Comparison of ENCODE assay signal across 8 cellular contexts in genomic region chr17:32141690-32142037, GRCh38. TPM values are rescaled to one million over a fixed set of nuclear protein-coding genes. Genes with fewer than 3 reads are reported as not detected.
DNase-seq lines count a peak whose midpoint lies in the region; ATAC-seq, FAIRE-seq and TF ChIP-seq lines count a peak whose summit lies in the region.

No MANE protein-coding gene starts in this region.

- peak overlapping the region; percentile 64 for H3K9ac ChIP-seq in H9 (ENCODE audit: extremely low read depth, insufficient read length, low read length)

- H3K4ac ChIP-seq in H9 (ENCODE audit: low read depth, low read length): no peak overlapping the region

- H2BK15ac ChIP-seq in H9 (ENCODE audit: low read depth, low read length): no peak overlapping the region

- CTCF ChIA-PET in activated CD8-positive, alpha-beta T cell treated with anti-CD3 and anti-CD28 coated beads for 36 hours (lab: Charles Lee): interaction anchor here (1.3 to 5.2 kb wide), 4 partner anchors 9 to 134 kb away, joined by 3 to 54 read pairs (median 4); no protein-coding TSS in a partner anchor

- no peaks in the 10 kb centered on the region for H3K27me3 Mint-ChIP-seq in H9 (ENCODE audit: low read depth)
- no peaks in the 10 kb centered on the region for H3K27me3 Mint-ChIP-seq in activated CD8-positive, alpha-beta T cell treated with anti-CD3 and anti-CD28 coated beads for 36 hours

- H3K23me2 ChIP-seq in H9 (ENCODE audit: insufficient read length, low read depth, low read length, poor library complexity, severe bottlenecking): peaks cover 12% of the 10 kb centered on the region

- no peak overlapping the region for H3K56ac ChIP-seq in H9 (ENCODE audit: insufficient read length, low read depth, low read length)

- H3K9me3 ChIP-seq in H9 (ENCODE audit: control insufficient read depth, low read depth, low read length): no peaks in the 10 kb centered on the region

- TF ChIP-seq CTCF in H9 (conservative IDR thresholded peaks at IDR 0.05) (no peak), GM20000 (IDR thresholded peaks at IDR 0.05; ENCODE audit: extremely low read depth, missing control alignments) (no peak)
- no peak for TF ChIP-seq CTCF in activated CD8-positive, alpha-beta T cell treated with anti-CD3 and anti-CD28 coated beads for 36 hours (IDR thresholded peaks at IDR 0.05)

- peaks cover 5% of the 10 kb centered on the region; the same call in 1 of the 2 replicates for H3K79me2 ChIP-seq in H9 (ENCODE audit: insufficient read depth, low read length)

- no peak overlapping the region for H3K14ac ChIP-seq in H9 (ENCODE audit: insufficient read depth, low read length)

- no peaks in the 10 kb centered on the region for H4K20me1 ChIP-seq in H9 (ENCODE audit: control insufficient read depth, insufficient read depth, insufficient read length)

- no peak for DNase-seq in H9
- no peak for DNase-seq in activated CD8-positive, alpha-beta T cell treated with anti-CD3 and anti-CD28 coated beads for 36 hours
- DNase-seq in left ventricle myocardium superior: no peak
- no peak for DNase-seq in NCI-H2029 (lab: John Stamatoyannopoulos, UW)
- no peak for DNase-seq in RCC 7860 (ENCODE audit: low spot score)
- DNase-seq in GM20000 (ENCODE audit: low spot score): no peak
- no peak for DNase-seq in NCI-H748 treated with DMSO at 0.1 percent for 48 hours (lab: John Stamatoyannopoulos, UW)

- peaks cover 0 to 4% (median 0%) of the 10 kb centered on the region in 3 experiments; a peak in 3 of 7 replicates for H3K36me3 Mint-ChIP-seq in H9 (ENCODE audit: insufficient read depth in 1 of 3, low read depth in 3 of 3)
- H3K36me3 Mint-ChIP-seq in activated CD8-positive, alpha-beta T cell treated with anti-CD3 and anti-CD28 coated beads for 36 hours (ENCODE audit: low read depth): peaks cover 4% of the 10 kb centered on the region

- peak overlapping the region; percentile 93 for H3K4me2 ChIP-seq in H9 (ENCODE audit: insufficient read depth, insufficient read length, low read length)

- H4K8ac ChIP-seq in H9 (replicated peaks; ENCODE audit: insufficient read length, low read depth, low read length): no peak overlapping the region

- H3K4me1 Mint-ChIP-seq in H9: peaks cover 21 to 29% of the 10 kb centered on the region in 2 experiments
- H3K4me1 Mint-ChIP-seq in activated CD8-positive, alpha-beta T cell treated with anti-CD3 and anti-CD28 coated beads for 36 hours (ENCODE audit: low read depth): peaks cover 33% of the 10 kb centered on the region

- H4K91ac ChIP-seq in H9 (ENCODE audit: insufficient read length, low read depth, low read length): no peak overlapping the region

- no peak overlapping the region for H3T11ph ChIP-seq in H9 (ENCODE audit: low read length)

- H3K27ac ChIP-seq in H9 (ENCODE audit: insufficient read length, low read depth, low read length) (no peak overlapping the region), skin epidermis (peak overlapping the region; percentile 44 to 96 (median 92))

- H3K4me3 ChIP-seq in skin epidermis: peak overlapping the region; percentile 78 to 96 (median 86)

- FAIRE-seq in RCC 7860 (lab: Jason Lieb, UNC): no peak

- H3K27ac Mint-ChIP-seq in H9: peak overlapping the region in 1 of 3 experiments; percentile 85; a peak in 2 of 7 replicates
- peak overlapping the region; percentile 87 for H3K27ac Mint-ChIP-seq in activated CD8-positive, alpha-beta T cell treated with anti-CD3 and anti-CD28 coated beads for 36 hours

- peak overlapping the region; percentile 96 for H2AFZ ChIP-seq in H9 (ENCODE audit: low read length)

- H2BK12ac ChIP-seq in H9 (ENCODE audit: insufficient read length, low read depth, low read length): no peak overlapping the region

- H3K9me3 Mint-ChIP-seq in H9: no peaks in the 10 kb centered on the region
- no peaks in the 10 kb centered on the region for H3K9me3 Mint-ChIP-seq in activated CD8-positive, alpha-beta T cell treated with anti-CD3 and anti-CD28 coated beads for 36 hours

- no peak overlapping the region for H2BK120ac ChIP-seq in H9 (ENCODE audit: low read depth, low read length, poor library complexity, severe bottlenecking)

- no CpG with 5 or more reads among the region's 12 CpGs for WGBS in H9 (ENCODE audit: extremely low coverage, insufficient read length, low lambda C conversion rate)

- intact Hi-C loops in activated CD8-positive, alpha-beta T cell treated with anti-CD3 and anti-CD28 coated beads for 36 hours (cut with micrococcal nuclease): no loop called here
- intact Hi-C loops in left ventricle myocardium superior (cut with micrococcal nuclease): no loop called here

- H3K4me3 Mint-ChIP-seq in H9: peak overlapping the region; percentile 82 to 97
- H3K4me3 Mint-ChIP-seq in activated CD8-positive, alpha-beta T cell treated with anti-CD3 and anti-CD28 coated beads for 36 hours: peak overlapping the region; percentile 90

- peaks cover 4% of the 10 kb centered on the region for H3K79me1 ChIP-seq in H9 (ENCODE audit: insufficient read depth, low read depth, low read length, poor library complexity, severe bottlenecking)

- no peak overlapping the region for H2BK20ac ChIP-seq in H9 (ENCODE audit: low read depth, low read length, poor library complexity, severe bottlenecking)

- no peaks in the 10 kb centered on the region for H3K4me1 ChIP-seq in H9 (ENCODE audit: insufficient read depth, low read length)

- H3K18ac ChIP-seq in H9 (ENCODE audit: insufficient read length, low read depth, low read length): no peak overlapping the region

- H3K23ac ChIP-seq in H9 (ENCODE audit: insufficient read length, low read depth, low read length): no peak overlapping the region

- ATAC-seq in activated CD8-positive, alpha-beta T cell treated with anti-CD3 and anti-CD28 coated beads for 36 hours: no peak
- ATAC-seq in left ventricle myocardium superior: peak; percentile 4

- POLR2A ChIA-PET in activated CD8-positive, alpha-beta T cell treated with anti-CD3 and anti-CD28 coated beads for 36 hours (lab: Charles Lee): interaction anchor here (1.2 kb wide), 1 partner anchor 135 kb away, joined by 4 read pairs; the partner anchor contains the start of gene LRRC37B

- H3K27me3 ChIP-seq in H9 (ENCODE audit: insufficient read depth, low read length): no peaks in the 10 kb centered on the region

- no peak overlapping the region for H2AK5ac ChIP-seq in H9 (ENCODE audit: insufficient read length, low read length)

- no peak overlapping the region for H2BK5ac ChIP-seq in H9 (ENCODE audit: insufficient read length, low read length)

- H4K5ac ChIP-seq in H9 (ENCODE audit: insufficient read length, low read depth, low read length): no peak overlapping the region

RNA-seq across cellular contexts. Expression of gene RHOT1, which starts 0.6 kb away (rescaled TPM):
- total RNA-seq in H9 (2021): 24.4 and 24.9 TPM in 2 replicates
- 10 to 100 TPM; 25.8 to 27.2 TPM for total RNA-seq in activated CD8-positive, alpha-beta T cell treated with anti-CD3 and anti-CD28 coated beads for 36 hours
- 77.3 TPM for total RNA-seq in left ventricle myocardium superior
